ENCODE assay signal across 41 cellular contexts in genomic region chr1:68503085-68503484, GRCh38. TPM values are rescaled to one million over a fixed set of nuclear protein-coding genes. Genes with fewer than 3 reads are reported as not detected.
"Had no signal": no experiment of that assay in that cellular context is flagged by ENCODE, and none has a peak within 500 bp of the region (broad histone marks: within the 10 kb centered on the region; RNA-seq: fewer than 3 reads in every experiment).

No MANE protein-coding gene starts in this region.

- H3K27ac ChIP-seq: adrenal gland, ascending aorta, body of pancreas, brain microvascular endothelial cell, breast epithelium, cardiac muscle cell had no signal

- H3K9me3 Mint-ChIP-seq: activated naive CD4-positive, alpha-beta T cell treated with anti-CD3 and anti-CD28 coated beads, Interleukin-2, amount 50 U/mL, for 24 hours; activated naive CD8-positive, alpha-beta T cell treated with anti-CD3 and anti-CD28 coated beads, Interleukin-2, amount 50 U/mL, for 24 hours; activated T-cell treated with anti-CD3 and anti-CD28 coated beads, Interleukin-2, amount 50 U/mL, for 24 hours; activated T-helper 1 cell treated with anti-CD3 and anti-CD28 coated beads, Interleukin-12 subunit alpha, Interleukin-12 subunit beta, Interleukin-2, Interleukin-4 antibody, amounts not matched to agents 30 ng/mL and 10 ng/mL and 1 ng/mL, durations not matched to agents 14 hours and 24 hours and 36 hours had no signal

- DNase-seq: activated effector memory CD4-positive, alpha-beta T cell treated with anti-CD3 and anti-CD28 coated beads, Interleukin-2, amount 50 U/mL, for 16 hours; activated effector memory CD4-positive, alpha-beta T cell treated with Interleukin-2 at 50 U/mL for 16 hours; activated gamma-delta T cell; activated gamma-delta T cell treated with Interleukin-2 at 50 U/mL for 16 hours; activated naive CD4-positive, alpha-beta T cell; activated naive CD4-positive, alpha-beta T cell treated with anti-CD3 and anti-CD28 coated beads for 36 hours; activated naive CD4-positive, alpha-beta T cell treated with anti-CD3 and anti-CD28 coated beads, Interleukin-2, amount 10 ng/mL, durations not matched to agents 7 days and 5 days; activated naive CD4-positive, alpha-beta T cell treated with anti-CD3 and anti-CD28 coated beads, Interleukin-2, amount 50 U/mL, for 16 hours; activated naive CD4-positive, alpha-beta T cell treated with Interleukin-2 at 50 U/mL for 16 hours; activated naive CD8-positive, alpha-beta T cell treated with anti-CD3 and anti-CD28 coated beads for 36 hours; activated naive CD8-positive, alpha-beta T cell treated with anti-CD3 and anti-CD28 coated beads, Interleukin-2, amount 10 ng/mL, durations not matched to agents 7 days and 5 days; activated naive CD8-positive, alpha-beta T cell treated with anti-CD3 and anti-CD28 coated beads, Interleukin-2, amount 50 U/mL, for 24 hours; activated T-cell treated with anti-CD3 and anti-CD28 coated beads, Interleukin-2, amount 50 U/mL, for 1 hour; activated T-cell treated with anti-CD3 and anti-CD28 coated beads, Interleukin-2, amount 50 U/mL, for 24 hours; activated T-cell treated with anti-CD3 and anti-CD28 coated beads, Interleukin-2, amount 50 U/mL, for 4 hours; activated T-cell treated with anti-CD3 and anti-CD28 coated beads, Interleukin-2, amount 50 U/mL, for 48 hours; activated T-cell treated with anti-CD3 and anti-CD28 coated beads, Interleukin-2, amount 50 U/mL, for 72 hours; adrenal gland; amniotic stem cell; amygdala; anterior cingulate cortex; aorta; body of pancreas; brain microvascular endothelial cell; caudate nucleus; central memory CD4-positive, alpha-beta T cell; cerebellar nuclear complex had no signal

- H3K27ac Mint-ChIP-seq: activated naive CD4-positive, alpha-beta T cell treated with anti-CD3 and anti-CD28 coated beads for 36 hours; activated naive CD4-positive, alpha-beta T cell treated with anti-CD3 and anti-CD28 coated beads, Interleukin-2, amount 10 ng/mL, durations not matched to agents 7 days and 5 days; activated naive CD4-positive, alpha-beta T cell treated with anti-CD3 and anti-CD28 coated beads, Interleukin-2, amount 50 U/mL, for 24 hours; activated naive CD4-positive, alpha-beta T cell treated with anti-CD3 and anti-CD28 coated beads, Interleukin-2, amount 50 U/mL, for 72 hours; activated naive CD8-positive, alpha-beta T cell; activated naive CD8-positive, alpha-beta T cell treated with anti-CD3 and anti-CD28 coated beads for 36 hours; activated naive CD8-positive, alpha-beta T cell treated with anti-CD3 and anti-CD28 coated beads, Interleukin-2, amount 10 ng/mL, durations not matched to agents 7 days and 5 days; activated naive CD8-positive, alpha-beta T cell treated with anti-CD3 and anti-CD28 coated beads, Interleukin-2, amount 50 U/mL, for 24 hours; activated T-cell treated with anti-CD3 and anti-CD28 coated beads, Interleukin-2, amount 50 U/mL, for 24 hours; activated T-cell treated with anti-CD3 and anti-CD28 coated beads, Interleukin-2, amount 50 U/mL, for 72 hours; activated T-helper 1 cell treated with anti-CD3 and anti-CD28 coated beads, Interleukin-12 subunit alpha, Interleukin-12 subunit beta, Interleukin-2, Interleukin-4 antibody, amounts not matched to agents 30 ng/mL and 10 ng/mL and 1 ng/mL, durations not matched to agents 14 hours and 24 hours and 36 hours; activated T-helper 17 cell treated with anti-CD3 and anti-CD28 coated beads, Interleukin-2, amount 50 U/mL, for 72 hours; activated T-helper 2 cell treated with anti-CD3 and anti-CD28 coated beads, Interferon-gamma antibody, Interleukin-2, Interleukin-4, amounts not matched to agents 10 μg/mL and 5 μg/mL and 100 μg/mL, durations not matched to agents 14 hours and 24 hours and 36 hours; brain had no signal

- FAIRE-seq: bronchial epithelial cell had no signal

- H3K9me3 ChIP-seq: adrenal gland, body of pancreas had no signal

- H3K27me3 ChIP-seq: adrenal gland, ascending aorta, body of pancreas, brain microvascular endothelial cell, breast epithelium, cardiac muscle cell had no signal

- ATAC-seq: activated naive CD4-positive, alpha-beta T cell treated with anti-CD3 and anti-CD28 coated beads, Interleukin-2, amount 50 U/mL, for 72 hours; activated naive CD8-positive, alpha-beta T cell treated with anti-CD3 and anti-CD28 coated beads, Interleukin-2, amount 50 U/mL, for 24 hours; activated T-cell treated with anti-CD3 and anti-CD28 coated beads, Interleukin-2, amount 50 U/mL, for 4 hours; activated T-cell treated with anti-CD3 and anti-CD28 coated beads, Interleukin-2, amount 50 U/mL, for 72 hours; activated T-helper 17 cell treated with anti-CD3 and anti-CD28 coated beads, Interleukin-2, amount 50 U/mL, for 72 hours; body of pancreas had no signal

- H3K27me3 Mint-ChIP-seq: brain had no signal

- H3K36me3 ChIP-seq: adrenal gland, ascending aorta, brain microvascular endothelial cell, breast epithelium, cardiac muscle cell had no signal

- H3K4me1 ChIP-seq: adrenal gland, ascending aorta, body of pancreas, breast epithelium had no signal

- H3K36me3 Mint-ChIP-seq: activated naive CD4-positive, alpha-beta T cell treated with anti-CD3 and anti-CD28 coated beads, Interleukin-2, amount 10 ng/mL, durations not matched to agents 7 days and 5 days; activated naive CD4-positive, alpha-beta T cell treated with anti-CD3 and anti-CD28 coated beads, Interleukin-2, amount 50 U/mL, for 24 hours; activated naive CD8-positive, alpha-beta T cell; activated naive CD8-positive, alpha-beta T cell treated with anti-CD3 and anti-CD28 coated beads for 36 hours; activated naive CD8-positive, alpha-beta T cell treated with anti-CD3 and anti-CD28 coated beads, Interleukin-2, amount 10 ng/mL, durations not matched to agents 7 days and 5 days; brain had no signal

- H3K4me3 Mint-ChIP-seq: activated naive CD4-positive, alpha-beta T cell treated with anti-CD3 and anti-CD28 coated beads for 36 hours; activated naive CD4-positive, alpha-beta T cell treated with anti-CD3 and anti-CD28 coated beads, Interleukin-2, amount 10 ng/mL, durations not matched to agents 7 days and 5 days; activated naive CD4-positive, alpha-beta T cell treated with anti-CD3 and anti-CD28 coated beads, Interleukin-2, amount 50 U/mL, for 24 hours; activated naive CD8-positive, alpha-beta T cell; activated naive CD8-positive, alpha-beta T cell treated with anti-CD3 and anti-CD28 coated beads for 36 hours; activated naive CD8-positive, alpha-beta T cell treated with anti-CD3 and anti-CD28 coated beads, Interleukin-2, amount 10 ng/mL, durations not matched to agents 7 days and 5 days; activated naive CD8-positive, alpha-beta T cell treated with anti-CD3 and anti-CD28 coated beads, Interleukin-2, amount 50 U/mL, for 24 hours; activated T-cell treated with anti-CD3 and anti-CD28 coated beads, Interleukin-2, amount 50 U/mL, for 24 hours; activated T-cell treated with anti-CD3 and anti-CD28 coated beads, Interleukin-2, amount 50 U/mL, for 4 hours; activated T-cell treated with anti-CD3 and anti-CD28 coated beads, Interleukin-2, amount 50 U/mL, for 72 hours; activated T-helper 1 cell treated with anti-CD3 and anti-CD28 coated beads, Interleukin-12 subunit alpha, Interleukin-12 subunit beta, Interleukin-2, Interleukin-4 antibody, amounts not matched to agents 30 ng/mL and 10 ng/mL and 1 ng/mL, durations not matched to agents 14 hours and 24 hours and 36 hours; activated T-helper 17 cell treated with anti-CD3 and anti-CD28 coated beads, Interleukin-2, amount 50 U/mL, for 72 hours; brain; central memory CD8-positive, alpha-beta T cell had no signal

- H3K4me1 Mint-ChIP-seq: activated naive CD4-positive, alpha-beta T cell treated with anti-CD3 and anti-CD28 coated beads, Interleukin-2, amount 10 ng/mL, durations not matched to agents 7 days and 5 days; activated naive CD4-positive, alpha-beta T cell treated with anti-CD3 and anti-CD28 coated beads, Interleukin-2, amount 50 U/mL, for 24 hours; activated naive CD8-positive, alpha-beta T cell treated with anti-CD3 and anti-CD28 coated beads for 36 hours; activated naive CD8-positive, alpha-beta T cell treated with anti-CD3 and anti-CD28 coated beads, Interleukin-2, amount 10 ng/mL, durations not matched to agents 7 days and 5 days; brain had no signal

- H3K4me3 ChIP-seq: adrenal gland, ascending aorta, body of pancreas, breast epithelium, cardiac muscle cell had no signal

RNA-seq across cellular contexts. Expression of gene DEPDC1, which starts 6.2 kb away (rescaled TPM):
- total RNA-seq: ascending aorta, body of pancreas had no signal

RNA-seq across cellular contexts. Expression of gene RPE65, which starts 53.3 kb away (rescaled TPM):
- total RNA-seq: activated naive CD4-positive, alpha-beta T cell treated with anti-CD3 and anti-CD28 coated beads for 36 hours; activated naive CD4-positive, alpha-beta T cell treated with anti-CD3 and anti-CD28 coated beads, Interleukin-2, amount 50 U/mL, for 72 hours; activated naive CD8-positive, alpha-beta T cell treated with anti-CD3 and anti-CD28 coated beads for 36 hours; activated naive CD8-positive, alpha-beta T cell treated with anti-CD3 and anti-CD28 coated beads, Interleukin-2, amount 10 ng/mL, durations not matched to agents 7 days and 5 days; activated T-cell treated with anti-CD3 and anti-CD28 coated beads, Interleukin-2, amount 50 U/mL, for 4 hours; activated T-cell treated with anti-CD3 and anti-CD28 coated beads, Interleukin-2, amount 50 U/mL, for 72 hours; activated T-helper 1 cell treated with anti-CD3 and anti-CD28 coated beads, Interleukin-12 subunit alpha, Interleukin-12 subunit beta, Interleukin-2, Interleukin-4 antibody, amounts not matched to agents 30 ng/mL and 10 ng/mL and 1 ng/mL, durations not matched to agents 14 hours and 24 hours and 36 hours; activated T-helper 17 cell treated with anti-CD3 and anti-CD28 coated beads, Interleukin-2, amount 50 U/mL, for 72 hours; activated T-helper 2 cell treated with anti-CD3 and anti-CD28 coated beads, Interferon-gamma antibody, Interleukin-2, Interleukin-4, amounts not matched to agents 10 μg/mL and 5 μg/mL and 100 μg/mL, durations not matched to agents 14 hours and 24 hours and 36 hours; adrenal gland; aorta; ascending aorta; body of pancreas; bronchial epithelial cell; chondrocyte had no signal
- polyA plus RNA-seq: adipose tissue, adrenal gland, aorta had no signal
